ENCODE assay signal across 12 cellular contexts in the genomic region with DNA sequence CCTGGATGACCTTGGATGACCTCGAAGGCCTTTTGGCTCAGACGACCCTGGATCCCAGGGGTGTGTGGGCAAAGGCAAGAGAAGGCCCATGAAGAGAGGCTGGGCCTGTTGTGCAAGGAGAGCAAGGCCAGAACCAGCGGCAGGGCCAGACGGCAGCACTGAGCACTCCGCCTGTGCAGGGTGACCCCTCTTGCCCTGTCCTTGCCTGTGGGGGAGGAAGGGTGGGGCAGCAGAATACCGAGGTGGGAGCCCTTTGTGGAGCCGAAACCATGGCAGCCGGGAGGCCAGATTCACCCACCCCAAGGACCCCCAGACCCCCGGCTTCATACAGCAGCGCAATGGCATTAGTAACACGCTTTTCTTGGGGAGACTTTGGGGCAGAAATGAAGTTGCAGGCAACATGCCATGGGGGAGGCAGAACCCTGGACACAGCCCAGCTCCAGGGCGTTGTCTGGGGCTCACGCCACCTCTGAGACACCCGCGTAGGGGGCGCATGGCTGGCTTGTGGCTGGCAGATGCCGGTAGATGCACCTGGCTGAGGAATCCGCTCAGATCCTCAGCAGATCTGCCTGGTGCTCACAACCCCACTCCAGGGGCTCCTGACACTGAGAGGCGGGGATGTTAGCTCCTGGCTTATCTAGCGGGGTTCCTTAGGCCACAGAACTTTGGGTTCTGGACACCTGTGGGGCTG.
"Had no signal": no experiment of that assay in that cellular context is flagged by ENCODE, and none has a peak within 500 bp of the region (broad histone marks: within the 10 kb centered on the region; RNA-seq: fewer than 3 reads in every experiment).

No MANE protein-coding gene starts in this region.

- H3K27me3 Mint-ChIP-seq: activated CD8-positive, alpha-beta memory T cell treated with anti-CD3 and anti-CD28 coated beads, Interleukin-2, amount 10 ng/mL, durations not matched to agents 7 days and 5 days; stimulated activated naive CD8-positive, alpha-beta T cell treated with anti-CD3 and anti-CD28 coated beads, Interleukin-15, Interleukin-2, amounts not matched to agents 100 ng/mL and 50 ng/mL, for 24 hours had no signal

- DNase-seq: activated CD4-positive, alpha-beta T cell treated with anti-CD3 and anti-CD28 coated beads, Interleukin-2, amount 50 U/mL, for 4 hours; activated CD8-positive, alpha-beta memory T cell treated with anti-CD3 and anti-CD28 coated beads, Interleukin-2, amount 10 ng/mL, durations not matched to agents 7 days and 5 days; activated effector memory CD4-positive, alpha-beta T cell treated with anti-CD3 and anti-CD28 coated beads, Interleukin-2, amount 50 U/mL, for 16 hours; activated T-cell treated with anti-CD3 and anti-CD28 coated beads, Interleukin-2, amount 50 U/mL, for 24 hours; amniotic stem cell; brain microvascular endothelial cell; stimulated activated CD4-positive, alpha-beta T cell treated with anti-CD3 and anti-CD28 coated beads, Interleukin-15, amount 100 ng/mL, for 24 hours; stimulated activated CD4-positive, alpha-beta T cell treated with anti-CD3 and anti-CD28 coated beads, Interleukin-4, amount 100 ng/mL, for 24 hours had no signal

- H3K27ac Mint-ChIP-seq: activated CD8-positive, alpha-beta memory T cell treated with anti-CD3 and anti-CD28 coated beads, Interleukin-2, amount 10 ng/mL, durations not matched to agents 7 days and 5 days; activated naive CD4-positive, alpha-beta T cell treated with anti-CD3 and anti-CD28 coated beads, Interleukin-2, amount 50 U/mL, for 72 hours; activated T-cell treated with anti-CD3 and anti-CD28 coated beads, Interleukin-2, amount 50 U/mL, for 24 hours; progenitor cell of endocrine pancreas; stimulated activated naive CD8-positive, alpha-beta T cell treated with anti-CD3 and anti-CD28 coated beads, Interleukin-15, Interleukin-2, amounts not matched to agents 100 ng/mL and 50 ng/mL, for 24 hours had no signal

- H3K4me1 Mint-ChIP-seq: activated CD8-positive, alpha-beta memory T cell treated with anti-CD3 and anti-CD28 coated beads, Interleukin-2, amount 10 ng/mL, durations not matched to agents 7 days and 5 days had no signal

- H3K27me3 ChIP-seq: brain microvascular endothelial cell had no signal

- H3K27ac ChIP-seq: brain microvascular endothelial cell had no signal

- H3K36me3 Mint-ChIP-seq: activated CD8-positive, alpha-beta memory T cell treated with anti-CD3 and anti-CD28 coated beads, Interleukin-2, amount 10 ng/mL, durations not matched to agents 7 days and 5 days; activated naive CD4-positive, alpha-beta T cell treated with anti-CD3 and anti-CD28 coated beads, Interleukin-2, amount 50 U/mL, for 72 hours had no signal

- H3K4me3 Mint-ChIP-seq: activated CD8-positive, alpha-beta memory T cell treated with anti-CD3 and anti-CD28 coated beads, Interleukin-2, amount 10 ng/mL, durations not matched to agents 7 days and 5 days; activated T-cell treated with anti-CD3 and anti-CD28 coated beads, Interleukin-2, amount 50 U/mL, for 24 hours; stimulated activated naive CD8-positive, alpha-beta T cell treated with anti-CD3 and anti-CD28 coated beads, Interleukin-15, Interleukin-2, amounts not matched to agents 100 ng/mL and 50 ng/mL, for 24 hours had no signal

- ATAC-seq: activated CD8-positive, alpha-beta memory T cell treated with anti-CD3 and anti-CD28 coated beads, Interleukin-2, amount 10 ng/mL, durations not matched to agents 7 days and 5 days; activated naive CD4-positive, alpha-beta T cell treated with anti-CD3 and anti-CD28 coated beads, Interleukin-2, amount 50 U/mL, for 72 hours; esophagus mucosa had no signal

- H3K9me3 Mint-ChIP-seq: activated naive CD4-positive, alpha-beta T cell treated with anti-CD3 and anti-CD28 coated beads, Interleukin-2, amount 50 U/mL, for 72 hours; activated T-cell treated with anti-CD3 and anti-CD28 coated beads, Interleukin-2, amount 50 U/mL, for 24 hours; stimulated activated naive CD8-positive, alpha-beta T cell treated with anti-CD3 and anti-CD28 coated beads, Interleukin-15, Interleukin-2, amounts not matched to agents 100 ng/mL and 50 ng/mL, for 24 hours had no signal

- H3K36me3 ChIP-seq: brain microvascular endothelial cell had no signal
